In the genomic region with DNA sequence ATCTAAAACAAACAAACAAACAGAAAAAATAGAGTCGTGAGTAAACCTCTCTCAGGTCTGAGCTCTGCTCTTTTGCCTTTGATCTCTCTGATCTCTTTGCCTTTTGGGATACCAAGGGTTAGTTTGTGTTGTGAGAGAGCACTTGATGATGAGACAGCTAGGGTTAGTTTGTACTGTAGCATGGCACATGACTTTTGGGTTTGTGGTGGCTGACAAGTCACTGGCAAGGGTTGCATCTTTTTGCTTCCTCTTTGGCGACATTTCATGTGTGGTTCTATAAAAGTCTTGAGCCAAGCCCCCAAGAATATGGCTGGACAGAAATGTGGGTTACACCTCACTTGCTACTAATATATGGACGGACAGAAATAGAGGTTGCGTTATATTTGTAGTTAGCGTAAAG, we compare ENCODE assay signal across 19 cellular contexts.
"Had no signal": no experiment of that assay in that cellular context is flagged by ENCODE, and none has a peak within 500 bp of the region (broad histone marks: within the 10 kb centered on the region; RNA-seq: fewer than 3 reads in every experiment).

No MANE protein-coding gene starts in this region.

- H3K36me3 ChIP-seq: colonic mucosa, esophagus muscularis mucosa, right atrium auricular region, upper lobe of left lung had no signal

- H3K27ac Mint-ChIP-seq: activated naive CD8-positive, alpha-beta T cell treated with anti-CD3 and anti-CD28 coated beads, Interleukin-2, amount 10 ng/mL, durations not matched to agents 7 days and 5 days; brain; naive thymus-derived CD8-positive, alpha-beta T cell; progenitor cell of endocrine pancreas; stimulated activated naive CD8-positive, alpha-beta T cell treated with anti-CD3 and anti-CD28 coated beads, Interleukin-15, Interleukin-2, amounts not matched to agents 100 ng/mL and 50 ng/mL, for 24 hours had no signal

- H3K27me3 Mint-ChIP-seq: naive thymus-derived CD8-positive, alpha-beta T cell; progenitor cell of endocrine pancreas; stimulated activated naive CD8-positive, alpha-beta T cell treated with anti-CD3 and anti-CD28 coated beads, Interleukin-15, Interleukin-2, amounts not matched to agents 100 ng/mL and 50 ng/mL, for 24 hours had no signal

- H3K36me3 Mint-ChIP-seq: activated naive CD8-positive, alpha-beta T cell treated with anti-CD3 and anti-CD28 coated beads, Interleukin-2, amount 10 ng/mL, durations not matched to agents 7 days and 5 days; brain; naive thymus-derived CD8-positive, alpha-beta T cell had no signal

- H3K4me1 ChIP-seq: colonic mucosa, esophagus muscularis mucosa had no signal

- H3K27ac ChIP-seq: colonic mucosa, esophagus muscularis mucosa, hepatocyte, right atrium auricular region, skin epidermis had no signal

- ATAC-seq: naive thymus-derived CD8-positive, alpha-beta T cell had no signal

- H3K9me3 Mint-ChIP-seq: activated naive CD8-positive, alpha-beta T cell treated with anti-CD3 and anti-CD28 coated beads, Interleukin-2, amount 10 ng/mL, durations not matched to agents 7 days and 5 days; brain; naive thymus-derived CD8-positive, alpha-beta T cell; stimulated activated naive CD8-positive, alpha-beta T cell treated with anti-CD3 and anti-CD28 coated beads, Interleukin-15, Interleukin-2, amounts not matched to agents 100 ng/mL and 50 ng/mL, for 24 hours had no signal

- H3K9me3 ChIP-seq: colonic mucosa, esophagus muscularis mucosa, right atrium auricular region, upper lobe of left lung had no signal

- DNase-seq: activated CD4-positive, CD25-positive, alpha-beta regulatory T cell treated with anti-CD3 and anti-CD28 coated beads, Interleukin-2, amount 50 U/mL, for 72 hours; activated naive CD4-positive, alpha-beta T cell; activated naive CD8-positive, alpha-beta T cell treated with anti-CD3 and anti-CD28 coated beads, Interleukin-2, amount 10 ng/mL, durations not matched to agents 7 days and 5 days; activated T-cell treated with anti-CD3 and anti-CD28 coated beads for 4 hours; central memory CD4-positive, alpha-beta T cell; colonic mucosa; islet precursor cell; naive thymus-derived CD8-positive, alpha-beta T cell; stimulated activated CD4-positive, alpha-beta T cell treated with anti-CD3 and anti-CD28 coated beads, Interleukin-15, amount 100 ng/mL, for 24 hours; stimulated activated CD4-positive, alpha-beta T cell treated with anti-CD3 and anti-CD28 coated beads, Interleukin-4, amount 100 ng/mL, for 1 hour; T-helper 2 cell had no signal

- H3K4me1 Mint-ChIP-seq: brain had no signal

- H3K27me3 ChIP-seq: colonic mucosa, esophagus muscularis mucosa, hepatocyte, right atrium auricular region, upper lobe of left lung had no signal

- H3K4me3 ChIP-seq: colonic mucosa, esophagus muscularis mucosa, hepatocyte, right atrium auricular region, skin epidermis, upper lobe of left lung had no signal

- H3K4me3 Mint-ChIP-seq: activated naive CD8-positive, alpha-beta T cell treated with anti-CD3 and anti-CD28 coated beads, Interleukin-2, amount 10 ng/mL, durations not matched to agents 7 days and 5 days; brain; naive thymus-derived CD8-positive, alpha-beta T cell; stimulated activated naive CD8-positive, alpha-beta T cell treated with anti-CD3 and anti-CD28 coated beads, Interleukin-15, Interleukin-2, amounts not matched to agents 100 ng/mL and 50 ng/mL, for 24 hours had no signal
